In genomic region chrY:17184299-17184698, GRCh38 we compare ENCODE assay signal across 21 cellular contexts.
A peak's percentile ranks its signal among the peaks of the same experiment; 100 is the strongest.
DNase-seq lines count a peak whose midpoint lies in the region; ATAC-seq, FAIRE-seq and TF ChIP-seq lines count a peak whose summit lies in the region.
"Had no signal": no experiment of that assay in that cellular context is flagged by ENCODE, and none has a peak within 500 bp of the region (broad histone marks: within the 10 kb centered on the region; RNA-seq: fewer than 3 reads in every experiment).

No MANE protein-coding gene starts in this region.

- H4K20me1 ChIP-seq in H9 (ENCODE audit: control insufficient read depth, insufficient read depth, insufficient read length) = no peaks in the 10 kb centered on the region
- H4K20me1 ChIP-seq: BLaER1 had no signal

- H3K36me3 Mint-ChIP-seq in activated naive CD4-positive, alpha-beta T cell treated with anti-CD3 and anti-CD28 coated beads, Interleukin-2, amount 50 U/mL, for 72 hours = no peaks in the 10 kb centered on the region
- no peaks in the 10 kb centered on the region for H3K36me3 Mint-ChIP-seq in H9 (ENCODE audit: insufficient read depth in 1 of 3, low read depth in 3 of 3)
- H3K36me3 Mint-ChIP-seq: CD14-positive monocyte; CD4-positive, alpha-beta memory T cell; IgD-negative memory B cell had no signal

- no peak overlapping the region for H4K91ac ChIP-seq in H9 (ENCODE audit: insufficient read length, low read depth, low read length)

- no peak overlapping the region for H4K8ac ChIP-seq in H9 (replicated peaks; ENCODE audit: insufficient read length, low read depth, low read length)

- H3K9ac ChIP-seq in H9 (ENCODE audit: extremely low read depth, insufficient read length, low read length) = no peak overlapping the region
- H3K9ac ChIP-seq: BLaER1 had no signal

- peak; percentile 61 for DNase-seq in A172 (ENCODE audit: low spot score)
- peak; percentile 46 for DNase-seq in MG63
- DNase-seq in bronchial epithelial cell (ENCODE audit: low read depth) = peak; percentile 15
- peak; percentile 50 for DNase-seq in renal cortical epithelial cell (ENCODE audit: low read depth)
- DNase-seq in activated naive CD4-positive, alpha-beta T cell treated with anti-CD3 and anti-CD28 coated beads, Interleukin-2, amount 50 U/mL, for 72 hours (ENCODE audit: low spot score in 2 of 2) = no peak
- no peak for DNase-seq in T-helper 2 cell
- DNase-seq in H9 = no peak
- DNase-seq: CD4-positive, alpha-beta memory T cell; DMS53; DND-41; EL; HCEC 1CT had no signal

- H2BK5ac ChIP-seq in H9 (ENCODE audit: insufficient read length, low read length) = no peak overlapping the region

- H3K4me3 ChIP-seq in MG63 = no peak overlapping the region
- H3K4me3 ChIP-seq in bronchial epithelial cell (ENCODE audit: low read depth, low read length) = no peak overlapping the region
- H3K4me3 ChIP-seq: BLaER1, GM12878 had no signal

- H2BK20ac ChIP-seq in H9 (ENCODE audit: low read depth, low read length, poor library complexity, severe bottlenecking) = no peak overlapping the region

- H3K36me3 ChIP-seq in MG63 (no peaks in the 10 kb centered on the region), bronchial epithelial cell (ENCODE audit: control insufficient read depth, insufficient read depth, low read length) (no peaks in the 10 kb centered on the region)
- H3K36me3 ChIP-seq: BLaER1 had no signal

- no peaks in the 10 kb centered on the region for H3K9me3 Mint-ChIP-seq in activated naive CD4-positive, alpha-beta T cell treated with anti-CD3 and anti-CD28 coated beads, Interleukin-2, amount 50 U/mL, for 72 hours
- no peaks in the 10 kb centered on the region for H3K9me3 Mint-ChIP-seq in H9
- H3K9me3 Mint-ChIP-seq: IgD-negative memory B cell had no signal

- no peak for TF ChIP-seq CTCF in bronchial epithelial cell (IDR thresholded peaks at IDR 0.05; ENCODE audit: insufficient read depth, low read length, severe bottlenecking)
- TF ChIP-seq CTCF in H9 (conservative IDR thresholded peaks at IDR 0.05) = no peak

- no peak overlapping the region for H3K27ac Mint-ChIP-seq in activated naive CD4-positive, alpha-beta T cell treated with anti-CD3 and anti-CD28 coated beads, Interleukin-2, amount 50 U/mL, for 72 hours
- no peak overlapping the region for H3K27ac Mint-ChIP-seq in H9
- H3K27ac Mint-ChIP-seq: CD14-positive monocyte; CD4-positive, alpha-beta memory T cell; IgD-negative memory B cell had no signal

- no peak for ATAC-seq in activated naive CD4-positive, alpha-beta T cell treated with anti-CD3 and anti-CD28 coated beads, Interleukin-2, amount 50 U/mL, for 72 hours
- ATAC-seq: GM12878, HepG2 had no signal

- no peak overlapping the region for H3K4me2 ChIP-seq in H9 (ENCODE audit: insufficient read depth, insufficient read length, low read length)
- H3K4me2 ChIP-seq: BLaER1 had no signal

- no peak overlapping the region for H3K27ac ChIP-seq in H9 (ENCODE audit: insufficient read length, low read depth, low read length)
- H3K27ac ChIP-seq: 22Rv1, BLaER1, HL-60 had no signal

- H2BK12ac ChIP-seq in H9 (ENCODE audit: insufficient read length, low read depth, low read length) = no peak overlapping the region

- H3K9me3 ChIP-seq in MG63 = no peaks in the 10 kb centered on the region
- H3K9me3 ChIP-seq in H9 (ENCODE audit: control insufficient read depth, low read depth, low read length) = no peaks in the 10 kb centered on the region
- H3K9me3 ChIP-seq: BLaER1 had no signal

- H3K4me3 Mint-ChIP-seq in H9 = no peak overlapping the region
- H3K4me3 Mint-ChIP-seq: CD14-positive monocyte; CD4-positive, alpha-beta memory T cell; IgD-negative memory B cell had no signal

- H2BK120ac ChIP-seq in H9 (ENCODE audit: low read depth, low read length, poor library complexity, severe bottlenecking) = no peak overlapping the region

- no peak for FAIRE-seq in bronchial epithelial cell (lab: Jason Lieb, UNC)
- FAIRE-seq: GM12878, GM19239, H1, HepG2 had no signal

- no peak overlapping the region for H3K23ac ChIP-seq in H9 (ENCODE audit: insufficient read length, low read depth, low read length)

- H3T11ph ChIP-seq in H9 (ENCODE audit: low read length) = no peak overlapping the region

- H2BK15ac ChIP-seq in H9 (ENCODE audit: low read depth, low read length) = no peak overlapping the region

- no peak overlapping the region for H4K5ac ChIP-seq in H9 (ENCODE audit: insufficient read length, low read depth, low read length)

- no peaks in the 10 kb centered on the region for H3K79me2 ChIP-seq in H9 (ENCODE audit: insufficient read depth, low read length)

- H3K14ac ChIP-seq in H9 (ENCODE audit: insufficient read depth, low read length) = no peak overlapping the region

- H3K79me1 ChIP-seq in H9 (ENCODE audit: insufficient read depth, low read depth, low read length, poor library complexity, severe bottlenecking) = no peaks in the 10 kb centered on the region

- no peaks in the 10 kb centered on the region for H3K4me1 Mint-ChIP-seq in H9
- H3K4me1 Mint-ChIP-seq: CD14-positive monocyte; CD4-positive, alpha-beta memory T cell; IgD-negative memory B cell had no signal

- H3K27me3 ChIP-seq in MG63 (no peaks in the 10 kb centered on the region), bronchial epithelial cell (ENCODE audit: control insufficient read depth, insufficient read depth, low read length) (no peaks in the 10 kb centered on the region), H9 (ENCODE audit: insufficient read depth, low read length) (no peaks in the 10 kb centered on the region)
- H3K27me3 ChIP-seq: BLaER1 had no signal

- H2AK5ac ChIP-seq in H9 (ENCODE audit: insufficient read length, low read length) = no peak overlapping the region

- no peaks in the 10 kb centered on the region for H3K27me3 Mint-ChIP-seq in H9 (ENCODE audit: low read depth)
- H3K27me3 Mint-ChIP-seq: CD4-positive, alpha-beta memory T cell; IgD-negative memory B cell had no signal

- H3K56ac ChIP-seq in H9 (ENCODE audit: insufficient read length, low read depth, low read length) = no peak overlapping the region

- H3K4me1 ChIP-seq in H9 (ENCODE audit: insufficient read depth, low read length) = no peaks in the 10 kb centered on the region
- H3K4me1 ChIP-seq: BLaER1 had no signal

- H3K18ac ChIP-seq in H9 (ENCODE audit: insufficient read length, low read depth, low read length) = no peak overlapping the region

- H3K4ac ChIP-seq in H9 (ENCODE audit: low read depth, low read length) = no peak overlapping the region

- H3K23me2 ChIP-seq in H9 (ENCODE audit: insufficient read length, low read depth, low read length, poor library complexity, severe bottlenecking) = no peaks in the 10 kb centered on the region

- no peak overlapping the region for H2AFZ ChIP-seq in H9 (ENCODE audit: low read length)

Comparison
In these comparisons a context has a peak if more than half of its experiments do, and no peak if none do; other contexts are left out.
1. DNase-seq: peak in A172 (single experiment), MG63 (single experiment), bronchial epithelial cell (single experiment) and renal cortical epithelial cell (single experiment); none in activated naive CD4-positive, alpha-beta T cell treated with anti-CD3 and anti-CD28 coated beads, Interleukin-2, amount 50 U/mL, for 72 hours (0 of 2), T-helper 2 cell (0 of 5) and H9 (single experiment).